In the genomic region with DNA sequence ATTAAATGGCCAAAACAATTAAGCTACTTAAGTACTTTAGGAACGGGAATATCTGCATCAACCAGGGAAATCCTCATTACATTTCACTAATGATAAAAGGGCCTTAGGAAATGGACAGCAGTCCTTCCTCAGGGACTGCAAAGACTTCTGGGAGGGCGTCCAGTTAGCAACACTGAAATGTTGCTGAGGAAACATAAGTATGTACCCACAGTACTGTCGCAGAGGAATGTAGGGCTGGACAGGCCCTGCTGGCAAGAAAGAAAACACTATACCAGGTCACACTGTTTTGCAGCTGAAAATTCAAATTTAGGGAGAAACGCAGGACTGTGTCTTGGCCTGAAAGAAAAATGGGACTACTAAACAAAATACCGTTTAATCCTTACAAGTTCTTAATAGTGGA, we compare ENCODE assay signal across 2 cellular contexts.
TF ChIP-seq lines count a peak whose summit lies in the region.

No MANE protein-coding gene starts in this region.

TF ChIP-seq in A549, 52 proteins besides CTCF, POLR2A, EP300 and RAD21 (continued from another document):
- TF ChIP-seq, protein P1, sequence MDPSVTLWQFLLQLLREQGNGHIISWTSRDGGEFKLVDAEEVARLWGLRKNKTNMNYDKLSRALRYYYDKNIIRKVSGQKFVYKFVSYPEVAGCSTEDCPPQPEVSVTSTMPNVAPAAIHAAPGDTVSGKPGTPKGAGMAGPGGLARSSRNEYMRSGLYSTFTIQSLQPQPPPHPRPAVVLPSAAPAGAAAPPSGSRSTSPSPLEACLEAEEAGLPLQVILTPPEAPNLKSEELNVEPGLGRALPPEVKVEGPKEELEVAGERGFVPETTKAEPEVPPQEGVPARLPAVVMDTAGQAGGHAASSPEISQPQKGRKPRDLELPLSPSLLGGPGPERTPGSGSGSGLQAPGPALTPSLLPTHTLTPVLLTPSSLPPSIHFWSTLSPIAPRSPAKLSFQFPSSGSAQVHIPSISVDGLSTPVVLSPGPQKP (IDR thresholded peaks at IDR 0.05; ENCODE audit: low read depth, low read length), result no peak

TF ChIP-seq in IMR-90, 13 proteins besides CTCF, POLR2A, EP300 and RAD21:
- TF ChIP-seq, protein P1 (IDR thresholded peaks at IDR 0.05; ENCODE audit: borderline replicate concordance, low read depth, low read length), result no peak
- no peak for TF ChIP-seq SMC3 (IDR thresholded peaks at IDR 0.05; ENCODE audit: low read depth, low read length)
- TF ChIP-seq, protein P2, sequence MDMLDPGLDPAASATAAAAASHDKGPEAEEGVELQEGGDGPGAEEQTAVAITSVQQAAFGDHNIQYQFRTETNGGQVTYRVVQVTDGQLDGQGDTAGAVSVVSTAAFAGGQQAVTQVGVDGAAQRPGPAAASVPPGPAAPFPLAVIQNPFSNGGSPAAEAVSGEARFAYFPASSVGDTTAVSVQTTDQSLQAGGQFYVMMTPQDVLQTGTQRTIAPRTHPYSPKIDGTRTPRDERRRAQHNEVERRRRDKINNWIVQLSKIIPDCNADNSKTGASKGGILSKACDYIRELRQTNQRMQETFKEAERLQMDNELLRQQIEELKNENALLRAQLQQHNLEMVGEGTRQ (IDR thresholded peaks at IDR 0.05; ENCODE audit: low read depth, low read length), result no peak
- no peak for TF ChIP-seq BHLHE40 (IDR thresholded peaks at IDR 0.05; ENCODE audit: low read depth, low read length)
- TF ChIP-seq MAZ (IDR thresholded peaks at IDR 0.05; ENCODE audit: borderline replicate concordance, low read depth, low read length), result no peak
- no peak for TF ChIP-seq MXI1 (IDR thresholded peaks at IDR 0.05; ENCODE audit: borderline replicate concordance, low read depth, low read length)
- no peak for TF ChIP-seq MAFK (IDR thresholded peaks at IDR 0.05; ENCODE audit: low read depth, low read length)
- no peak for TF ChIP-seq RFX5 (IDR thresholded peaks at IDR 0.05; ENCODE audit: low read depth, low read length)
- no peak for TF ChIP-seq FOS (IDR thresholded peaks at IDR 0.05; ENCODE audit: low read depth, low read length)
- no peak for TF ChIP-seq CEBPB (IDR thresholded peaks at IDR 0.05; ENCODE audit: low read depth, low read length)
- no peak for TF ChIP-seq NFE2L2 (IDR thresholded peaks at IDR 0.05; ENCODE audit: low read depth, low read length)
- TF ChIP-seq RCOR1 (IDR thresholded peaks at IDR 0.05; ENCODE audit: insufficient replicate concordance, low read length), result no peak
- TF ChIP-seq CHD1 (IDR thresholded peaks at IDR 0.05; ENCODE audit: low read depth, low read length), result no peak
